ENCODE assay signal across 8 cellular contexts in the genomic region with DNA sequence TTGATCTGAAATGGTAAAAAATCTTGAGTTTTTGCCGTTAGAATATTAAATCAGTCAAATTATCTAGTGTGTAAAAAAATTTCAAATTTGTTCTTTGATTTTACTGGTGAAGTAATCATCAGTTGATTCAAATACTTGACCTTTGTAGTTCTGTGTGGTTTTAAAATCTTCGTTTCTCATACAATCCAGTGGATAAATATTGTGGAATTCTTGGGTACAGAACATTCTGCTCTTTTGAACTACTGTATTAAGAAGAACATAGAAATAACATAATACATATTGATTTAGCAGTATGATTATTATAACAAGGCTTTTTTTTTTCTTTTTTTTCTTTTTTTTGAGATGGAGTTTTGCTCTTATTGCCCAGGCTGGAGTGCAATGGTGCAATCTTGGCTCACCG.
"Had no signal": no experiment of that assay in that cellular context is flagged by ENCODE, and none has a peak within 500 bp of the region (broad histone marks: within the 10 kb centered on the region; RNA-seq: fewer than 3 reads in every experiment).

No MANE protein-coding gene starts in this region.

- DNase-seq: GOT3, H7, HFFc6 had no signal

- H3K4me1 ChIP-seq: HAP-1 had no signal

- H3K27ac ChIP-seq: GM23248 had no signal

- ATAC-seq: HCT116, K562 had no signal

- H3K9me3 ChIP-seq: HAP-1 had no signal

- FAIRE-seq: HTR-8/SVneo, K562 had no signal

- H3K36me3 ChIP-seq: HAP-1 had no signal

- H3K4me3 ChIP-seq: GM23248, HAP-1, K562 had no signal
